In the genomic region with DNA sequence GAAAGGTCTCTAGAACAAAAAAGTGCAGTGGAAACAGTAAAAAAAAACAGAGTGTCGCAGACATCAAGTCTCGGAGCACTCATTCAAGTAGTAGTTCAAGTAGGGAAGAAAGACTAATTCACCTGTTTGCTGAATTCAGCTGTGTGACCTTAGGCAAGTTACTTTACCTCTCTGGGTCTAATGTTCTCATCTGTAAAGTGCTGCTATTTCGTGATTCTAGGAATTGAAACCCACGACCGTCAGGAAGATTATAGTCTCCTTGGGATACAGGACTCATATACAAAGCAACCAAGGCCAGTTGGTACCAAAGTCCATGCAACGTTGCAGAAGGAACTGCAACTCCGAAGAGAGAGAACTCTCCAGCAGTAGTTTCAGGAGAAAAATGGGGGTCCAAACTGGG, we compare ENCODE assay signal across 23 cellular contexts. TPM values are rescaled to one million over a fixed set of nuclear protein-coding genes. Genes with fewer than 3 reads are reported as not detected.
DNase-seq lines count a peak whose midpoint lies in the region; ATAC-seq, FAIRE-seq and TF ChIP-seq lines count a peak whose summit lies in the region.
"Had no signal": no experiment of that assay in that cellular context is flagged by ENCODE, and none has a peak within 500 bp of the region (broad histone marks: within the 10 kb centered on the region; RNA-seq: fewer than 3 reads in every experiment).

No MANE protein-coding gene starts in this region.

- peaks cover 69% of the 10 kb centered on the region for H3K4me1 ChIP-seq in CD4-positive, alpha-beta memory T cell (ENCODE audit: insufficient read depth, low read length)
- H3K4me1 ChIP-seq in HEK293 (ENCODE audit: control insufficient read depth, insufficient read depth, low read length) (no peaks in the 10 kb centered on the region), K562 (replicated peaks in 1 of 2; ENCODE audit: control insufficient read depth in 2 of 2, insufficient read depth in 2 of 2, low read length in 2 of 2) (no peaks in the 10 kb centered on the region)
- H3K4me1 ChIP-seq: BLaER1 had no signal

- CTCF ChIA-PET in CD4-positive, alpha-beta memory T cell (lab: Charles Lee; ENCODE audit: partially characterized antibody): no interaction called here
- CTCF ChIA-PET in HEK293 (lab: Yijun Ruan, JAX): no interaction called here
- CTCF ChIA-PET in K562 (lab: Yijun Ruan, JAX; ENCODE audit: low intra/inter-chr PET ratio): no interaction called here

- intact Hi-C loops in CD4-positive, alpha-beta memory T cell (cut with micrococcal nuclease): no loop called here
- intact Hi-C loops in K562 (cut with micrococcal nuclease): no loop called here
- intact Hi-C loops in natural killer cell (cut with micrococcal nuclease): no loop called here

- H3K79me2 ChIP-seq in K562 (ENCODE audit: control insufficient read depth, insufficient read depth, low read length): no peaks in the 10 kb centered on the region

- H3K36me3 Mint-ChIP-seq in CD4-positive, alpha-beta memory T cell: peaks cover 31 to 53% of the 10 kb centered on the region in 2 donors
- H3K36me3 Mint-ChIP-seq in natural killer cell: no peaks in the 10 kb centered on the region

- in situ Hi-C loops in K562 (cut with MboI): no loop called here

- no peaks in the 10 kb centered on the region for H3K27me3 Mint-ChIP-seq in CD4-positive, alpha-beta memory T cell
- H3K27me3 Mint-ChIP-seq in natural killer cell (ENCODE audit: low read depth in 2 of 2): no peaks in the 10 kb centered on the region

- peak; percentile 35 for FAIRE-seq in K562 (lab: Jason Lieb, UNC)
- FAIRE-seq: HepG2 had no signal

- H3K9me3 Mint-ChIP-seq in CD4-positive, alpha-beta memory T cell: no peaks in the 10 kb centered on the region
- H3K9me3 Mint-ChIP-seq in natural killer cell: no peaks in the 10 kb centered on the region
- H3K9me3 Mint-ChIP-seq: H9 had no signal

- H3K4me3 Mint-ChIP-seq in CD4-positive, alpha-beta memory T cell: peak overlapping the region in 2 of 8 donors; percentile 33 to 48
- no peak overlapping the region for H3K4me3 Mint-ChIP-seq in natural killer cell
- H3K4me3 Mint-ChIP-seq: H9 had no signal

- H3K4me1 Mint-ChIP-seq in CD4-positive, alpha-beta memory T cell: peaks cover 70 to 94% (median 81%) of the 10 kb centered on the region in 4 donors
- H3K4me1 Mint-ChIP-seq in natural killer cell: peaks cover 75 to 79% of the 10 kb centered on the region in 2 donors
- H3K4me1 Mint-ChIP-seq: H9 had no signal

- no peak for TF ChIP-seq POLR2A in K562 (conservative IDR thresholded peaks at IDR 0.05)

- H3K9me1 ChIP-seq in K562 (ENCODE audit: control insufficient read depth, insufficient read depth, low read length): no peaks in the 10 kb centered on the region

- no peak overlapping the region for H3K4me2 ChIP-seq in K562 (ENCODE audit: insufficient read depth, low read length)
- H3K4me2 ChIP-seq: BLaER1, SK-N-SH had no signal

- POLR2A ChIA-PET in CD4-positive, alpha-beta memory T cell (lab: Charles Lee; ENCODE audit: partially characterized antibody): interaction anchor here (1.2 to 14.0 kb wide), 3 partner anchors 10 to 23 kb away, joined by 5 to 136 read pairs (median 16); no protein-coding TSS in a partner anchor
- POLR2A ChIA-PET in HEK293 (lab: Yijun Ruan, JAX) (no interaction called here), K562 (lab: Yijun Ruan, JAX) (interaction anchor here (0.6 kb wide), 1 partner anchor 1202 kb away, joined by 4 read pairs; no protein-coding TSS in a partner anchor)

- TF ChIP-seq CTCF in HEK293 (tag by site-specific recombination; IDR thresholded peaks at IDR 0.05): no peak
- no peak for TF ChIP-seq CTCF in K562 (IDR thresholded peaks at IDR 0.05 in 2 of 3, conservative IDR thresholded peaks at IDR 0.05 in 1 of 3; ENCODE audit: insufficient read depth in 2 of 3, low read depth in 1 of 3, low read length in 3 of 3)
- TF ChIP-seq CTCF in natural killer cell (IDR thresholded peaks at IDR 0.05): no peak

- no peaks in the 10 kb centered on the region for H4K20me1 ChIP-seq in K562 (replicated peaks; ENCODE audit: control insufficient read depth, insufficient read depth, low read length)
- H4K20me1 ChIP-seq: BLaER1 had no signal

- no peaks in the 10 kb centered on the region for H3K9me3 ChIP-seq in CD4-positive, alpha-beta memory T cell (ENCODE audit: control insufficient read depth in 1 of 2, low read length in 2 of 2)
- H3K9me3 ChIP-seq in HEK293 (ENCODE audit: control insufficient read depth, insufficient read depth, low read depth, low read length): no peaks in the 10 kb centered on the region
- H3K9me3 ChIP-seq in K562 (replicated peaks; ENCODE audit: control insufficient read depth, insufficient read depth, low read depth, low read length): no peaks in the 10 kb centered on the region
- H3K9me3 ChIP-seq: SK-N-SH had no signal

- no peak overlapping the region for H2AFZ ChIP-seq in K562 (ENCODE audit: low read depth, low read length)

- no TSS peak for BruUV-seq in K562 (replicated peaks; lab: Mats Ljungman, UMichigan)

- no peak for DNase-seq in CD4-positive, alpha-beta memory T cell
- no peak for DNase-seq in K562 (ENCODE audit: extremely low read depth in 1 of 4, low spot score in 3 of 4)
- no peak for DNase-seq in natural killer cell
- DNase-seq in H7: no peak
- DNase-seq in superior temporal gyrus (ENCODE audit: extremely low spot score): no peak
- no peak for DNase-seq in KG1 (lab: John Stamatoyannopoulos, UW)
- DNase-seq: EL; GF-D8; H9; KBM-7; NCI-H1105; NCI-H2029 treated with DMSO at 0.1 percent for 48 hours; NCI-H226; NCI-H510A treated with DMSO at 0.1 percent for 48 hours; NCI-H748 treated with DMSO at 0.1 percent for 48 hours; NK-92 treated with Interleukin-12 subunit alpha and Interleukin-12 subunit beta, amount 100 ng/mL, for 24 hours; SIG-M5; SK-N-SH had no signal

- ATAC-seq in K562 (no peak), natural killer cell (no peak)
- ATAC-seq: HepG2, Panc1 had no signal

- H3K27ac ChIP-seq in CD4-positive, alpha-beta memory T cell (ENCODE audit: low read depth, low read length): no peak overlapping the region
- H3K27ac ChIP-seq in HEK293 (ENCODE audit: extremely low read depth, low read depth, low read length) (no peak overlapping the region), K562 (ENCODE audit: extremely low read depth, low read depth, low read length) (no peak overlapping the region)
- H3K27ac ChIP-seq: BLaER1, HL-60 had no signal

- no peak overlapping the region for H3K4me3 ChIP-seq in CD4-positive, alpha-beta memory T cell (ENCODE audit: low read length in 2 of 2)
- no peak overlapping the region for H3K4me3 ChIP-seq in HEK293 (ENCODE audit: low read depth, low read length)
- no peak overlapping the region for H3K4me3 ChIP-seq in K562
- no peak overlapping the region for H3K4me3 ChIP-seq in H7 (ENCODE audit: insufficient read depth, low read depth, low read length)
- H3K4me3 ChIP-seq: BLaER1 had no signal

- H3K9ac ChIP-seq in K562 (ENCODE audit: insufficient read depth in 1 of 2, low read depth in 2 of 2, low read length in 2 of 2): no peak overlapping the region
- H3K9ac ChIP-seq: BLaER1, SK-N-SH had no signal

- H3K27ac Mint-ChIP-seq in CD4-positive, alpha-beta memory T cell: peak overlapping the region in 5 of 7 donors; percentile 6 to 93 (median 79)
- H3K27ac Mint-ChIP-seq in natural killer cell: peak overlapping the region; percentile 51 to 95
- H3K27ac Mint-ChIP-seq: H9 had no signal

- no peak for TF ChIP-seq RAD21 in K562 (CRISPR knock-in tag; conservative IDR thresholded peaks at IDR 0.05 in 1 of 2, IDR thresholded peaks at IDR 0.05 in 1 of 2)

- no peaks in the 10 kb centered on the region for H3K36me3 ChIP-seq in CD4-positive, alpha-beta memory T cell (ENCODE audit: insufficient read depth, low read length)
- H3K36me3 ChIP-seq in HEK293 (ENCODE audit: control insufficient read depth in 2 of 2, insufficient read depth in 1 of 2, low read length in 2 of 2): no peaks in the 10 kb centered on the region
- no peaks in the 10 kb centered on the region for H3K36me3 ChIP-seq in K562 (ENCODE audit: control insufficient read depth, insufficient read depth, low read length)
- no peaks in the 10 kb centered on the region for H3K36me3 ChIP-seq in H7 (replicated peaks; ENCODE audit: control insufficient read depth, insufficient read depth, low read length)
- H3K36me3 ChIP-seq: BLaER1 had no signal

- no peaks in the 10 kb centered on the region for H3K27me3 ChIP-seq in CD4-positive, alpha-beta memory T cell (ENCODE audit: insufficient read depth, low read length)
- H3K27me3 ChIP-seq in K562 (ENCODE audit: control insufficient read depth in 2 of 2, insufficient read depth in 2 of 2, low read length in 2 of 2): no peaks in the 10 kb centered on the region
- H3K27me3 ChIP-seq in H7 (ENCODE audit: control insufficient read depth, insufficient read depth, low read length): no peaks in the 10 kb centered on the region
- H3K27me3 ChIP-seq: BLaER1 had no signal

- WGBS in K562 (ENCODE audit: insufficient coverage, low coverage, missing lambda C conversion rate): 56% methylated on average over 7 of the region's 7 CpGs

- TF ChIP-seq EP300 in K562 (IDR thresholded peaks at IDR 0.05; ENCODE audit: low read length): no peak

TF ChIP-seq in HEK293, 187 proteins besides CTCF, POLR2A, EP300 and RAD21 (continues in another document):
- no peak for TF ChIP-seq GLI4 (tag by site-specific recombination; IDR thresholded peaks at IDR 0.05)

TF ChIP-seq in K562, 482 proteins besides CTCF, POLR2A, EP300 and RAD21 (continues in another document):
- TF ChIP-seq BCOR (IDR thresholded peaks at IDR 0.05) (peak; percentile 55), BRF1 (IDR thresholded peaks at IDR 0.05; ENCODE audit: borderline replicate concordance, extremely low read depth, insufficient read length) (no peak)

RNA-seq across cellular contexts. Expression of a gene that starts 26.1 kb away (rescaled TPM):
- total RNA-seq in CD4-positive, alpha-beta memory T cell: 10 to 100 TPM; 70.5 to 71.5 TPM
- 10 to 100 TPM; 45.0 to 77.1 TPM for polyA plus RNA-seq in CD4-positive, alpha-beta memory T cell
- 22.7 and 27.9 TPM in 2 replicates for total RNA-seq in K562 (2011; cell fraction: chromatin; rRNA removed; ENCODE audit: low replicate concordance)
- total RNA-seq in K562 (2011; cell fraction: nucleolus; rRNA removed): 13.4 and 13.5 TPM in 2 replicates
- total RNA-seq in K562 (2011; cell fraction: nucleoplasm; rRNA removed): 12.6 and 14.3 TPM in 2 replicates
- total RNA-seq in K562 (2014; rRNA removed) (14.5 and 15.1 TPM in 2 replicates), K562 (2014; rRNA removed; fragmentation: Illumina TruSeq; extraction: Trizol) (17.1 and 19.2 TPM in 2 replicates), K562 (2015; rRNA removed; fragmentation: Illumina TruSeq; extraction: Trizol) (15.0 and 15.2 TPM in 2 replicates), K562 (2021) (13.6 and 14.6 TPM in 2 replicates), natural killer cell (10 to 100 TPM; 46.5 to 69.5 (median 61.3) TPM)
- polyA plus RNA-seq in K562 (2011; rRNA removed) (21.4 and 23.3 TPM in 2 replicates), K562 (2014; fragmentation: Illumina TruSeq; extraction: Trizol) (17.8 and 18.4 TPM in 2 replicates), K562 (2014; fragmentation: Nextera tagmentation; extraction: Ambion mirVana) (1 to 10 TPM; 4.4 to 6.7 TPM), K562 (2014; rRNA removed) (11.4 and 11.9 TPM in 2 replicates)
- polyA plus RNA-seq in K562 (2011; cell fraction: cytosol; rRNA removed): 9.7 and 15.2 TPM in 2 replicates
- polyA plus RNA-seq in K562 (2011; cell fraction: nucleus; rRNA removed): 10.9 and 13.8 TPM in 2 replicates
- 9.8 and 12.5 TPM in 2 replicates for polyA plus RNA-seq in K562 (2012)
- polyA minus RNA-seq in K562 (2011; rRNA and poly(A)+ RNA removed): 43.8 and 44.1 TPM in 2 replicates
- 13.0 and 13.3 TPM in 2 replicates for polyA minus RNA-seq in K562 (2011; cell fraction: cytosol; rRNA and poly(A)+ RNA removed)
- polyA minus RNA-seq in K562 (2011; cell fraction: nucleus; rRNA and poly(A)+ RNA removed): 9.7 and 15.8 TPM in 2 replicates
- 12.7 and 17.4 TPM in 2 replicates for total RNA-seq in H7 (2014; rRNA removed; shearing (Covaris generic))
